Comparison of ENCODE assay signal across 17 cellular contexts in the genomic region with DNA sequence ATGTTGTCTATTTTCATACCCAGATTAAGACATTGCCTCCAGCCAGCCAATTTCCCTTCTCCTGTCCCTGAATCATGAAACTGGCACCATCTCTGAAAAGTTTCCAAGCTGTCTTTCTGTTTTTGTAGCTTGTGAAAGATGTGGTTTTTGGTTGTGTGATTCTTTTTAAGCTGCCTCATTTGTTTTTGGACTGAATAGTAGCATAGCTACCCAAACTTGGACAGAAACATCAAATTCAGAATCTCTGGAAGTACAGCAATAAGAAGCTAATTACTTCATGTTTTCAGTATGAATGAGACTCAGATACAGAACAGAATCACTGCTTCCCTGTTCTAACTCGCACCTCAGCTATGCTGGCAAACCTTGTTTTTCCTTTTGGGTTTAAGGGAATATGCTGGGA.
"Had no signal": no experiment of that assay in that cellular context is flagged by ENCODE, and none has a peak within 500 bp of the region (broad histone marks: within the 10 kb centered on the region; RNA-seq: fewer than 3 reads in every experiment).

No MANE protein-coding gene starts in this region.

- H3K4me3 Mint-ChIP-seq: activated CD4-positive, alpha-beta memory T cell treated with anti-CD3 and anti-CD28 coated beads for 36 hours; activated naive CD8-positive, alpha-beta T cell; activated T-cell treated with anti-CD3 and anti-CD28 coated beads, Interleukin-2, amount 50 U/mL, for 4 hours; natural killer cell; stimulated activated naive CD8-positive, alpha-beta T cell treated with anti-CD3 and anti-CD28 coated beads, Interleukin-15, amount 100 ng/mL, for 72 hours had no signal

- H3K36me3 Mint-ChIP-seq: activated CD4-positive, alpha-beta memory T cell treated with anti-CD3 and anti-CD28 coated beads for 36 hours; activated naive CD8-positive, alpha-beta T cell; natural killer cell had no signal

- H3K4me3 ChIP-seq: coronary artery, lung, ovary, uterus had no signal

- H3K4me1 ChIP-seq: uterus had no signal

- H3K9me3 ChIP-seq: ovary, uterus had no signal

- H3K9me3 Mint-ChIP-seq: activated CD4-positive, alpha-beta memory T cell treated with anti-CD3 and anti-CD28 coated beads for 36 hours; activated T-cell treated with anti-CD3 and anti-CD28 coated beads, Interleukin-2, amount 50 U/mL, for 4 hours; natural killer cell had no signal

- H3K27me3 ChIP-seq: ovary, uterus had no signal

- DNase-seq: activated CD4-positive, alpha-beta memory T cell treated with anti-CD3 and anti-CD28 coated beads for 36 hours; activated CD4-positive, CD25-positive, alpha-beta regulatory T cell treated with anti-CD3 and anti-CD28 coated beads, Interleukin-2, amount 50 U/mL, for 72 hours; activated gamma-delta T cell; activated T-cell treated with anti-CD3 and anti-CD28 coated beads, Interleukin-2, amount 50 U/mL, for 4 hours; caudate nucleus; effector memory CD4-positive, alpha-beta T cell; left cardiac atrium; natural killer cell; ovary; stimulated activated CD4-positive, alpha-beta T cell treated with anti-CD3 and anti-CD28 coated beads, Interleukin-15, amount 100 ng/mL, for 24 hours; stimulated activated CD4-positive, alpha-beta T cell treated with anti-CD3 and anti-CD28 coated beads, Interleukin-4, amount 100 ng/mL, for 24 hours; stimulated activated naive CD8-positive, alpha-beta T cell treated with anti-CD3 and anti-CD28 coated beads, Interleukin-15, amount 100 ng/mL, for 72 hours; SW 1271; uterus had no signal

- H3K27ac ChIP-seq: ovary, uterus had no signal

- H3K27ac Mint-ChIP-seq: activated CD4-positive, alpha-beta memory T cell treated with anti-CD3 and anti-CD28 coated beads for 36 hours; activated naive CD8-positive, alpha-beta T cell; natural killer cell had no signal

- H3K36me3 ChIP-seq: ovary, uterus had no signal

- ATAC-seq: activated T-cell treated with anti-CD3 and anti-CD28 coated beads, Interleukin-2, amount 50 U/mL, for 4 hours; left cardiac atrium; natural killer cell; stimulated activated naive CD8-positive, alpha-beta T cell treated with anti-CD3 and anti-CD28 coated beads, Interleukin-15, amount 100 ng/mL, for 72 hours had no signal
